14 cellular contexts compared by ENCODE assay signal in genomic region chr5:61575103-61575502, GRCh38.
A peak's percentile ranks its signal among the peaks of the same experiment; 100 is the strongest.
DNase-seq lines count a peak whose midpoint lies in the region; ATAC-seq, FAIRE-seq and TF ChIP-seq lines count a peak whose summit lies in the region.
"Had no signal": no experiment of that assay in that cellular context is flagged by ENCODE, and none has a peak within 500 bp of the region (broad histone marks: within the 10 kb centered on the region; RNA-seq: fewer than 3 reads in every experiment).

No MANE protein-coding gene starts in this region.

- H3K4me2 ChIP-seq in PC-3 (ENCODE audit: low read length) (no peak overlapping the region), endothelial cell of umbilical vein (ENCODE audit: insufficient read depth, low read length) (no peak overlapping the region)
- H3K4me2 ChIP-seq: KMS-11 had no signal

- H3K36me3 ChIP-seq in PC-3 (ENCODE audit: low read depth, low read length) (no peaks in the 10 kb centered on the region), endothelial cell of umbilical vein (ENCODE audit: control insufficient read depth in 2 of 2, extremely low read depth in 1 of 2, insufficient read depth in 2 of 2, low read length in 2 of 2) (no peaks in the 10 kb centered on the region)

- no peak overlapping the region for H3K9ac ChIP-seq in PC-3 (ENCODE audit: low read length)
- no peak overlapping the region for H3K9ac ChIP-seq in endothelial cell of umbilical vein (replicated peaks; ENCODE audit: extremely low read depth, insufficient read depth, low read length)
- H3K9ac ChIP-seq: KMS-11 had no signal

- H3K79me2 ChIP-seq in PC-3 (ENCODE audit: low read length) (no peaks in the 10 kb centered on the region), endothelial cell of umbilical vein (ENCODE audit: control insufficient read depth, insufficient read depth, low read length) (no peaks in the 10 kb centered on the region)

- intact Hi-C loops in PC-3 (cut with micrococcal nuclease), result no loop called here
- intact Hi-C loops in endothelial cell of umbilical vein (cut with micrococcal nuclease), result no loop called here
- intact Hi-C loops in activated naive CD4-positive, alpha-beta T cell treated with anti-CD3 and anti-CD28 coated beads for 36 hours (cut with micrococcal nuclease), result no loop called here

- CTCF ChIA-PET in PC-3 (lab: Charles Lee) (no interaction called here), endothelial cell of umbilical vein (lab: Charles Lee) (interaction anchor here (0.7 to 1.5 kb wide), 2 partner anchors 9 to 14 kb away, joined by 3 to 6 read pairs; no protein-coding TSS in a partner anchor)
- CTCF ChIA-PET in activated naive CD4-positive, alpha-beta T cell treated with anti-CD3 and anti-CD28 coated beads for 36 hours (lab: Charles Lee), result no interaction called here

- H3K9me1 ChIP-seq in endothelial cell of umbilical vein (replicated peaks; ENCODE audit: control insufficient read depth, extremely low read depth, insufficient read depth, low read length), result no peaks in the 10 kb centered on the region

- POLR2A ChIA-PET in PC-3 (lab: Charles Lee; ENCODE audit: unreplicated experiment), result no interaction called here
- POLR2A ChIA-PET in endothelial cell of umbilical vein (lab: Charles Lee), result no interaction called here

- H3K27me3 ChIP-seq in PC-3 (ENCODE audit: low read length), result no peaks in the 10 kb centered on the region
- H3K27me3 ChIP-seq in endothelial cell of umbilical vein (ENCODE audit: control insufficient read depth in 2 of 2, insufficient read depth in 2 of 2, low read length in 2 of 2), result peaks cover 4 to 13% of the 10 kb centered on the region in 2 experiments

- H3K36me3 Mint-ChIP-seq in osteocyte (ENCODE audit: unreplicated experiment), result no peaks in the 10 kb centered on the region
- H3K36me3 Mint-ChIP-seq in activated naive CD4-positive, alpha-beta T cell treated with anti-CD3 and anti-CD28 coated beads for 36 hours (ENCODE audit: low read depth), result no peaks in the 10 kb centered on the region

- H2AFZ ChIP-seq in PC-3 (ENCODE audit: low read length), result peak overlapping the region; percentile 65
- H2AFZ ChIP-seq in endothelial cell of umbilical vein (ENCODE audit: low read depth, low read length), result peak overlapping the region; percentile 60

- H3K4me3 ChIP-seq in PC-3 (ENCODE audit: low read length) (no peak overlapping the region), endothelial cell of umbilical vein (replicated peaks in 1 of 3; ENCODE audit: insufficient read depth in 1 of 3, low read depth in 1 of 3, low read length in 3 of 3) (no peak overlapping the region)

- H3K9me3 ChIP-seq in PC-3 (ENCODE audit: low read length) (no peaks in the 10 kb centered on the region), endothelial cell of umbilical vein (replicated peaks; ENCODE audit: control insufficient read depth, insufficient read depth, low read length) (no peaks in the 10 kb centered on the region)

- dilution Hi-C loops in endothelial cell of umbilical vein (cut with MboI; ENCODE audit: extremely low pct_ligation_motif_present, low sequenced_read_pairs), result no loop called here

- H3K27ac Mint-ChIP-seq in osteocyte (ENCODE audit: unreplicated experiment), result peak overlapping the region; percentile 40
- H3K27ac Mint-ChIP-seq in activated naive CD4-positive, alpha-beta T cell treated with anti-CD3 and anti-CD28 coated beads for 36 hours, result no peak overlapping the region
- H3K27ac Mint-ChIP-seq: endodermal cell had no signal

- no TSS peak for BruUV-seq in PC-3 (replicated peaks; lab: Mats Ljungman, UMichigan)
- no TSS peak for BruUV-seq in endothelial cell of umbilical vein (replicated peaks; lab: Mats Ljungman, UMichigan)

- no peak for TF ChIP-seq CTCF in PC-3 (conservative IDR thresholded peaks at IDR 0.05; ENCODE audit: low read depth, low read length)
- no peak for TF ChIP-seq CTCF in endothelial cell of umbilical vein (IDR thresholded peaks at IDR 0.05; ENCODE audit: extremely low read depth in 1 of 2, insufficient read depth in 1 of 2, low read depth in 1 of 2, low read length in 2 of 2)
- TF ChIP-seq CTCF in osteocyte (IDR thresholded peaks at IDR 0.05), result no peak

- peak; percentile 47 for DNase-seq in GM04503 (ENCODE audit: low read depth)
- peak; percentile 16 for DNase-seq in PC-3
- DNase-seq in endothelial cell of umbilical vein (ENCODE audit: low read depth, low spot score), result peak; percentile 24
- no peak for DNase-seq in osteocyte (ENCODE audit: extremely low spot score, unreplicated experiment)
- no peak for DNase-seq in stimulated activated CD4-positive, alpha-beta T cell treated with anti-CD3 and anti-CD28 coated beads, Interleukin-2, amount 100 ng/mL, for 48 hours
- DNase-seq in NCI-H1105 (lab: John Stamatoyannopoulos, UW), result no peak
- DNase-seq in activated naive CD4-positive, alpha-beta T cell treated with anti-CD3 and anti-CD28 coated beads for 36 hours, result no peak
- DNase-seq: activated CD8-positive, alpha-beta memory T cell treated with anti-CD3 and anti-CD28 coated beads, Interleukin-2, amount 50 U/mL, for 48 hours; endodermal cell; SHP77; stimulated activated CD4-positive, alpha-beta T cell treated with anti-CD3 and anti-CD28 coated beads, Interleukin-4, amount 100 ng/mL, for 24 hours had no signal

- no peaks in the 10 kb centered on the region for H4K20me1 ChIP-seq in PC-3 (ENCODE audit: low read length)
- no peaks in the 10 kb centered on the region for H4K20me1 ChIP-seq in endothelial cell of umbilical vein (replicated peaks; ENCODE audit: control insufficient read depth, extremely low read depth, insufficient read depth, low read length)

- H3F3A ChIP-seq in PC-3 (ENCODE audit: low read length, unreplicated experiment), result no peaks in the 10 kb centered on the region

- no peak overlapping the region for H3K4me3 Mint-ChIP-seq in osteocyte (ENCODE audit: unreplicated experiment)
- H3K4me3 Mint-ChIP-seq in activated naive CD4-positive, alpha-beta T cell treated with anti-CD3 and anti-CD28 coated beads for 36 hours, result no peak overlapping the region
- H3K4me3 Mint-ChIP-seq: endodermal cell had no signal

- TF ChIP-seq POLR2A in endothelial cell of umbilical vein (IDR thresholded peaks at IDR 0.05; ENCODE audit: low read depth, low read length), result no peak

- peaks cover 6% of the 10 kb centered on the region for H3K4me1 Mint-ChIP-seq in osteocyte (ENCODE audit: unreplicated experiment)
- H3K4me1 Mint-ChIP-seq in activated naive CD4-positive, alpha-beta T cell treated with anti-CD3 and anti-CD28 coated beads for 36 hours (ENCODE audit: low read depth), result no peaks in the 10 kb centered on the region

- peak; percentile 67 for FAIRE-seq in endothelial cell of umbilical vein (lab: Jason Lieb, UNC)
- FAIRE-seq: GM12892 had no signal

- no peak overlapping the region for H3K27ac ChIP-seq in PC-3 (ENCODE audit: low read length)
- no peak overlapping the region for H3K27ac ChIP-seq in endothelial cell of umbilical vein (ENCODE audit: insufficient read depth, low read depth, low read length)
- H3K27ac ChIP-seq: KMS-11 had no signal

- H3K4me1 ChIP-seq in PC-3 (ENCODE audit: insufficient read depth, low read length), result peaks cover 4% of the 10 kb centered on the region; the same call in 1 of the 2 replicates
- H3K4me1 ChIP-seq in endothelial cell of umbilical vein (ENCODE audit: control insufficient read depth, extremely low read depth, insufficient read depth, low read length), result peaks cover 6% of the 10 kb centered on the region

- peak; percentile 55; the same call in 1 of the 2 replicates for ATAC-seq in PC-3
- no peak for ATAC-seq in HG03039 (IDR thresholded peaks at IDR 0.05; ENCODE audit: unreplicated experiment)

- no peaks in the 10 kb centered on the region for H3K27me3 Mint-ChIP-seq in osteocyte (ENCODE audit: unreplicated experiment)
- H3K27me3 Mint-ChIP-seq in activated naive CD4-positive, alpha-beta T cell treated with anti-CD3 and anti-CD28 coated beads for 36 hours (ENCODE audit: low read depth), result no peaks in the 10 kb centered on the region

- no peaks in the 10 kb centered on the region for H3K9me3 Mint-ChIP-seq in osteocyte (ENCODE audit: unreplicated experiment)
- no peaks in the 10 kb centered on the region for H3K9me3 Mint-ChIP-seq in activated naive CD4-positive, alpha-beta T cell treated with anti-CD3 and anti-CD28 coated beads for 36 hours
- H3K9me3 Mint-ChIP-seq: endodermal cell had no signal

- no peaks in the 10 kb centered on the region for H3K9me2 ChIP-seq in PC-3 (replicated peaks; ENCODE audit: low read length)

TF ChIP-seq in endothelial cell of umbilical vein, 7 proteins besides CTCF, POLR2A, EP300 and RAD21:
- TF ChIP-seq EZH2 (IDR thresholded peaks at IDR 0.05; ENCODE audit: borderline replicate concordance, low read depth, low read length, severe bottlenecking) (no peak), GATA2 (IDR thresholded peaks at IDR 0.05; ENCODE audit: insufficient read depth, insufficient read length, low read depth, low read length) (no peak), POLR2AphosphoS5 (IDR thresholded peaks at IDR 0.05; ENCODE audit: insufficient read depth, low read depth, low read length) (no peak), FOS (IDR thresholded peaks at IDR 0.05; ENCODE audit: borderline replicate concordance, insufficient read depth, low read length) (no peak), MAX (IDR thresholded peaks at IDR 0.05; ENCODE audit: insufficient read depth, insufficient read length) (no peak), MYC (IDR thresholded peaks at IDR 0.05; ENCODE audit: low read depth, low read length) (no peak)

Comparison
In these comparisons a context has a peak if more than half of its experiments do, and no peak if none do; other contexts are left out.
1. DNase-seq: peak in GM04503 (single experiment), PC-3 (single experiment) and endothelial cell of umbilical vein (single experiment); none in osteocyte (single experiment), stimulated activated CD4-positive, alpha-beta T cell treated with anti-CD3 and anti-CD28 coated beads, Interleukin-2, amount 100 ng/mL, for 48 hours (0 of 2), NCI-H1105 (single experiment) and activated naive CD4-positive, alpha-beta T cell treated with anti-CD3 and anti-CD28 coated beads for 36 hours (single experiment).